Comparison of ENCODE assay signal across 8 cellular contexts in genomic region chr19:57632987-57633831, GRCh38. TPM values are rescaled to one million over a fixed set of nuclear protein-coding genes. Genes with fewer than 3 reads are reported as not detected.
A peak's percentile ranks its signal among the peaks of the same experiment; 100 is the strongest.
DNase-seq lines count a peak whose midpoint lies in the region; ATAC-seq and TF ChIP-seq lines count a peak whose summit lies in the region.

TSS of gene ZNF211 (plus strand) at chr19:57633168. CDS start at chr19:57633347, 179 bp downstream.

- DNase-seq in DMS153 (lab: John Stamatoyannopoulos, UW): peak; percentile 83
- peak; percentile 93 for DNase-seq in IMR-90
- peak; percentile 90 to 91 for DNase-seq in PC-9
- peak; percentile 88 for DNase-seq in activated T-cell treated with anti-CD3 and anti-CD28 coated beads, Interleukin-2, amount 50 U/mL, for 24 hours
- DNase-seq in stimulated activated CD8-positive, alpha-beta memory T cell treated with anti-CD3 and anti-CD28 coated beads, Interleukin-4, amount 100 ng/mL, for 48 hours: peak; percentile 87

- H2AK5ac ChIP-seq in IMR-90 (ENCODE audit: low read depth, low read length): no peak within 1 kb of the TSS

- peak within 1 kb of the TSS; percentile 78 for H3K9ac ChIP-seq in IMR-90 (ENCODE audit: low read depth, low read length)
- peak within 1 kb of the TSS; percentile 78 for H3K9ac ChIP-seq in mucosa of stomach (ENCODE audit: low read length)

- H3K18ac ChIP-seq in IMR-90 (ENCODE audit: low read depth, low read length): no peak within 1 kb of the TSS; the same call in 1 of the 2 replicates

- peaks cover 10 to 18% of the 10 kb centered on the region in 2 experiments for H3K79me1 ChIP-seq in IMR-90 (ENCODE audit: low read depth in 1 of 2, low read length in 2 of 2)

- H2AFZ ChIP-seq in IMR-90 (replicated peaks; ENCODE audit: low read length, poor library complexity): peak within 1 kb of the TSS; percentile 96
- peak within 1 kb of the TSS; percentile 98 for H2AFZ ChIP-seq in PC-9

- H3K36me3 Mint-ChIP-seq in activated T-cell treated with anti-CD3 and anti-CD28 coated beads, Interleukin-2, amount 50 U/mL, for 24 hours (ENCODE audit: low read depth): peaks cover 70% of the 10 kb centered on the region

- peak within 1 kb of the TSS; percentile 89 for H3K27ac Mint-ChIP-seq in activated T-cell treated with anti-CD3 and anti-CD28 coated beads, Interleukin-2, amount 50 U/mL, for 24 hours

- peak within 1 kb of the TSS; percentile 64 for H2BK5ac ChIP-seq in IMR-90 (ENCODE audit: low read depth, low read length, poor library complexity, severe bottlenecking)

- H3F3A ChIP-seq in PC-9 (ENCODE audit: insufficient read depth, low read depth): no peaks in the 10 kb centered on the region

- H3K56ac ChIP-seq in IMR-90 (ENCODE audit: extremely low read depth, insufficient read depth, low read length): peak within 1 kb of the TSS; percentile 63; the same call in 1 of the 2 replicates

- H3K9me3 Mint-ChIP-seq in activated T-cell treated with anti-CD3 and anti-CD28 coated beads, Interleukin-2, amount 50 U/mL, for 24 hours: peaks cover 49% of the 10 kb centered on the region

- H4K91ac ChIP-seq in IMR-90 (ENCODE audit: insufficient read depth, low read depth, low read length): no peak within 1 kb of the TSS; the same call in 1 of the 2 replicates

- H3K4ac ChIP-seq in IMR-90 (ENCODE audit: low read depth, low read length): peak within 1 kb of the TSS; percentile 80

- no peak within 1 kb of the TSS for H2BK15ac ChIP-seq in IMR-90 (ENCODE audit: low read depth, low read length)

- H4K8ac ChIP-seq in IMR-90 (ENCODE audit: low read depth in 2 of 2, low read length in 2 of 2): peak within 1 kb of the TSS; percentile 14 to 73; a peak in 3 of 4 replicates

- no peak for TF ChIP-seq POLR2A in IMR-90 (IDR thresholded peaks at IDR 0.05; ENCODE audit: low read depth, low read length)

- peaks cover 9% of the 10 kb centered on the region; the same call in 1 of the 2 replicates for H3K79me2 ChIP-seq in PC-9 (ENCODE audit: low read depth)

- H3K36me3 ChIP-seq in IMR-90 (ENCODE audit: control insufficient read depth, insufficient read depth, low read length) (peaks cover 9% of the 10 kb centered on the region), PC-9 (ENCODE audit: low read depth) (peaks cover 20% of the 10 kb centered on the region), mucosa of stomach (ENCODE audit: control insufficient read depth, insufficient read depth, low read length) (no peaks in the 10 kb centered on the region)

- no peaks in the 10 kb centered on the region for H3K9me2 ChIP-seq in PC-9 (ENCODE audit: insufficient read depth)

- peak within 1 kb of the TSS; percentile 63 for H4K5ac ChIP-seq in IMR-90 (ENCODE audit: low read depth, low read length)

- H2AK9ac ChIP-seq in IMR-90 (replicated peaks; ENCODE audit: low read depth, low read length, poor library complexity): peak within 1 kb of the TSS; percentile 83

- peaks cover 12% of the 10 kb centered on the region; the same call in 1 of the 2 replicates for H3K9me1 ChIP-seq in IMR-90 (ENCODE audit: insufficient read depth, low read length)

- H3K23ac ChIP-seq in IMR-90 (ENCODE audit: low read depth, low read length): peak within 1 kb of the TSS; percentile 64

- H3K4me2 ChIP-seq in IMR-90 (ENCODE audit: low read depth, low read length) (peak within 1 kb of the TSS; percentile 91), PC-9 (peak within 1 kb of the TSS; percentile 91)

- TF ChIP-seq RAD21 in IMR-90 (IDR thresholded peaks at IDR 0.05; ENCODE audit: low read length): no peak

- peaks cover 4% of the 10 kb centered on the region for H3K4me1 ChIP-seq in IMR-90 (ENCODE audit: control insufficient read depth, insufficient read depth, low read length)
- peaks cover 7% of the 10 kb centered on the region for H3K4me1 ChIP-seq in PC-9 (replicated peaks; ENCODE audit: insufficient read depth)
- H3K4me1 ChIP-seq in mucosa of stomach (ENCODE audit: control insufficient read depth, insufficient read depth, low read length): peaks cover 5% of the 10 kb centered on the region

- peak within 1 kb of the TSS; percentile 78 for H3K27ac ChIP-seq in IMR-90 (ENCODE audit: insufficient read depth, low read length)
- no peak within 1 kb of the TSS for H3K27ac ChIP-seq in PC-9

- POLR2A ChIA-PET in IMR-90 (lab: Charles Lee; ENCODE audit: unreplicated experiment) (interaction anchor here (0.6 to 0.7 kb wide), 2 partner anchors 19 to 95 kb away, joined by 3 to 4 read pairs; partner anchors contain the start of gene ZNF134), PC-9 (lab: Charles Lee; ENCODE audit: unreplicated experiment) (interaction anchor here (0.5 to 0.7 kb wide), 5 partner anchors 136 to 900 kb away, joined by 3 to 15 read pairs (median 3); partner anchors contain the start of gene ZNF586)

- H3K4me3 Mint-ChIP-seq in activated T-cell treated with anti-CD3 and anti-CD28 coated beads, Interleukin-2, amount 50 U/mL, for 24 hours: peak within 1 kb of the TSS; percentile 91

- ATAC-seq in GM21528 (IDR thresholded peaks at IDR 0.05; ENCODE audit: low FRiP score, unreplicated experiment) (peak; percentile 95), IMR-90 (ENCODE audit: low read depth) (peak; percentile 100), esophagus mucosa (peak; percentile 100)

- H3K4me3 ChIP-seq in IMR-90 (ENCODE audit: insufficient read depth, low read depth, low read length) (peak within 1 kb of the TSS; percentile 83), PC-9 (peak within 1 kb of the TSS; percentile 74), mucosa of stomach (ENCODE audit: low read length) (peak within 1 kb of the TSS; percentile 26)

- 0% methylated on average over 39 of the region's 59 CpGs; no CpG with 5 or more reads in 1 of the 2 experiments for WGBS in IMR-90 (ENCODE audit: extremely low coverage in 2 of 2, insufficient read length in 1 of 2), 2 experiments

- CTCF ChIA-PET in IMR-90 (lab: Yijun Ruan, JAX): interaction anchor here (0.5 kb wide), 1 partner anchor 269 kb away, joined by 3 read pairs; no protein-coding TSS in a partner anchor
- CTCF ChIA-PET in PC-9 (lab: Charles Lee): interaction anchor here (0.6 kb wide), 1 partner anchor 193 kb away, joined by 3 read pairs; no protein-coding TSS in a partner anchor

- H3K9me3 ChIP-seq in IMR-90 (ENCODE audit: control insufficient read depth, insufficient read depth, low read length) (peaks cover 7% of the 10 kb centered on the region), PC-9 (ENCODE audit: insufficient read depth, low read depth) (peaks cover 19% of the 10 kb centered on the region), mucosa of stomach (ENCODE audit: control insufficient read depth, low read length) (peaks cover 7% of the 10 kb centered on the region)

- no peaks in the 10 kb centered on the region for H3K27me3 ChIP-seq in IMR-90 (ENCODE audit: control insufficient read depth, insufficient read depth, low read length)
- H3K27me3 ChIP-seq in PC-9 (ENCODE audit: insufficient read depth, low read depth): no peaks in the 10 kb centered on the region
- H3K27me3 ChIP-seq in mucosa of stomach (ENCODE audit: control insufficient read depth, insufficient read depth, low read length): no peaks in the 10 kb centered on the region

- H3K27me3 Mint-ChIP-seq in activated T-cell treated with anti-CD3 and anti-CD28 coated beads, Interleukin-2, amount 50 U/mL, for 24 hours: no peaks in the 10 kb centered on the region

- H2BK20ac ChIP-seq in IMR-90 (ENCODE audit: low read depth, low read length): no peak within 1 kb of the TSS

- no peaks in the 10 kb centered on the region for H4K20me1 ChIP-seq in IMR-90 (ENCODE audit: insufficient read depth, low read length)
- H4K20me1 ChIP-seq in PC-9 (ENCODE audit: insufficient read depth): no peaks in the 10 kb centered on the region

- in situ Hi-C loops in IMR-90 (cut with MboI; ENCODE audit: low sequenced_read_pairs): no loop called here

- H3K4me1 Mint-ChIP-seq in activated T-cell treated with anti-CD3 and anti-CD28 coated beads, Interleukin-2, amount 50 U/mL, for 24 hours (ENCODE audit: low read depth): peaks cover 22% of the 10 kb centered on the region

- H3K14ac ChIP-seq in IMR-90 (replicated peaks; ENCODE audit: low read depth, low read length): peak within 1 kb of the TSS; percentile 71

- no TSS peak for BruUV-seq in IMR-90 (replicated peaks; lab: Mats Ljungman, UMichigan)
- BruUV-seq in PC-9 (replicated peaks; lab: Mats Ljungman, UMichigan): no TSS peak

- H2BK120ac ChIP-seq in IMR-90 (ENCODE audit: low read depth, low read length): peak within 1 kb of the TSS; percentile 25; the same call in 1 of the 2 replicates

- intact Hi-C loops in IMR-90 (cut with micrococcal nuclease) (loop anchor here (2.0 to 5.0 kb wide), 2 partner anchors 49 to 54 kb away; partner anchors contain the start of genes ZNF416 and ZNF551), PC-9 (cut with micrococcal nuclease; ENCODE audit: unreplicated experiment) (loop anchor here (1.0 to 5.0 kb wide), 3 partner anchors 19 to 76 kb away; partner anchors contain the start of genes ZNF134, ZNF550 and ZNF551)

- dilution Hi-C loops in IMR-90 (cut with HindIII; ENCODE audit: low sequenced_read_pairs, unreplicated experiment): no loop called here

- 0 out of 2 replicates have a peak, but pooled peaks have one; percentile 2 for TF ChIP-seq CTCF in IMR-90 (conservative IDR thresholded peaks at IDR 0.05; ENCODE audit: low read depth, low read length)
- no peak for TF ChIP-seq CTCF in PC-9 (conservative IDR thresholded peaks at IDR 0.05)

TF ChIP-seq in IMR-90, 13 proteins besides CTCF, POLR2A, EP300 and RAD21:
- TF ChIP-seq CHD1 (IDR thresholded peaks at IDR 0.05; ENCODE audit: low read depth, low read length) (no peak), CEBPB (IDR thresholded peaks at IDR 0.05; ENCODE audit: low read depth, low read length) (peak; percentile 54), RCOR1 (IDR thresholded peaks at IDR 0.05; ENCODE audit: insufficient replicate concordance, low read length) (no peak), USF2 (IDR thresholded peaks at IDR 0.05; ENCODE audit: low read depth, low read length) (0 out of 2 replicates have a peak, but pooled peaks have one; percentile 13), MAFK (IDR thresholded peaks at IDR 0.05; ENCODE audit: low read depth, low read length) (no peak), MAZ (IDR thresholded peaks at IDR 0.05; ENCODE audit: borderline replicate concordance, low read depth, low read length) (peak; percentile 89)
TF ChIP-seq in IMR-90: peak in this region for 3.

RNA-seq across cellular contexts. Expression of gene ZNF211, which starts in this region (rescaled TPM):
- total RNA-seq in IMR-90 (2012; rRNA removed): 9.2 and 13.1 TPM in 2 replicates
- polyA plus RNA-seq in IMR-90 (2012; rRNA removed): 6.5 and 8.7 TPM in 2 replicates
- polyA plus RNA-seq in IMR-90 (2012; cell fraction: cytosol; rRNA removed): 2.3 and 4.9 TPM in 2 replicates
- 6.5 and 30.2 TPM in 2 replicates for polyA plus RNA-seq in IMR-90 (2012; cell fraction: nucleus; rRNA removed; ENCODE audit: low replicate concordance)
- 7.9 and 11.4 TPM in 2 replicates for total RNA-seq in PC-9 (2021)
- 4.0 TPM for total RNA-seq in esophagus mucosa

Comparison
In these comparisons a context has a peak if more than half of its experiments do, and no peak if none do; other contexts are left out.
1. H3K4me3 ChIP-seq: peak in every context shown above with its lines; median percentile 83 in IMR-90; 74 in PC-9; 26 in mucosa of stomach.